In the genomic region with DNA sequence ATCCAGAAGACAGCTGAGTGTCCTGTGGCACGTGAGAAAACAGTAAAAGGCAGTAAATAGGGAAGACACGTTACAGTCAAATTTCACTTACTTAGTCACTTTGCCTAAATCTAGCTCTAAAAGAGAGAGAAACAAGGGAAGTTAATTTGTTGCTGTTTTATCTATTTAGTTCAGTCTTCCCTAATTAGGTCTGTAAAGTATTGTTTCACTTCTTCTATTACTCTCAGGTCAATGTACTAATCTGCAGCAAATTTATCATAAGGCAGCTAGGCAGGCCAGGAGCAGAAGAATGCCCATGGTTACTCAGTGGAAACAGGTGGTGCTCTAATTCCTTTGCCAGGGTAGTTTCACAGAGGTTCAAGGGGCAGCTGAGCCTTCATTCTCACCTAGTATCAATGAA, we compare ENCODE assay signal across 32 cellular contexts.
"Had no signal": no experiment of that assay in that cellular context is flagged by ENCODE, and none has a peak within 500 bp of the region (broad histone marks: within the 10 kb centered on the region; RNA-seq: fewer than 3 reads in every experiment).

No MANE protein-coding gene starts in this region.

- DNase-seq: activated CD4-positive, alpha-beta memory T cell treated with anti-CD3 and anti-CD28 coated beads, Interleukin-2, amount 10 ng/mL, durations not matched to agents 7 days and 5 days; activated CD4-positive, alpha-beta T cell treated with anti-CD3 and anti-CD28 coated beads, Interleukin-2, amount 10 ng/mL, durations not matched to agents 7 days and 5 days; activated CD4-positive, CD25-positive, alpha-beta regulatory T cell treated with anti-CD3 and anti-CD28 coated beads, Interleukin-2, amount 50 U/mL, for 72 hours; activated CD8-positive, alpha-beta memory T cell treated with anti-CD3 and anti-CD28 coated beads, Interleukin-2, amount 50 U/mL, for 48 hours; activated gamma-delta T cell treated with Interleukin-2 at 50 U/mL for 16 hours; activated naive CD4-positive, alpha-beta T cell treated with anti-CD3 and anti-CD28 coated beads, Interleukin-2, amount 50 U/mL, for 16 hours; activated T-cell treated with anti-CD3 and anti-CD28 coated beads, Interleukin-2, amount 50 U/mL, for 4 hours; amniotic stem cell; caudate nucleus; cortex of kidney; head of caudate nucleus; hippocampal formation; left cardiac atrium; left ventricle myocardium superior; mammary epithelial cell; midbrain; natural killer cell; occipital lobe; stimulated activated CD4-positive, alpha-beta T cell treated with anti-CD3 and anti-CD28 coated beads, Interleukin-1b, Interleukin-23, amount 100 ng/mL, for 48 hours; stimulated activated CD4-positive, alpha-beta T cell treated with anti-CD3 and anti-CD28 coated beads, Interleukin-4, amount 100 ng/mL, for 4 hours; stimulated activated CD8-positive, alpha-beta memory T cell treated with anti-CD3 and anti-CD28 coated beads, Interleukin-4, amount 100 ng/mL, for 48 hours; stomach; T-helper 9 cell; thyroid gland; upper lobe of left lung had no signal

- H3K36me3 ChIP-seq: gastroesophageal sphincter, neural progenitor cell, right atrium auricular region, stomach, thyroid gland, upper lobe of left lung had no signal

- H3K9me3 Mint-ChIP-seq: activated CD4-positive, alpha-beta memory T cell treated with anti-CD3 and anti-CD28 coated beads, Interleukin-2, amount 10 ng/mL, durations not matched to agents 7 days and 5 days had no signal

- H3K4me1 ChIP-seq: gastroesophageal sphincter, neural progenitor cell, parathyroid adenoma, right atrium auricular region, stomach, thyroid gland, upper lobe of left lung had no signal

- H3K27ac Mint-ChIP-seq: activated CD4-positive, alpha-beta memory T cell treated with anti-CD3 and anti-CD28 coated beads, Interleukin-2, amount 10 ng/mL, durations not matched to agents 7 days and 5 days; activated CD4-positive, alpha-beta T cell treated with anti-CD3 and anti-CD28 coated beads, Interleukin-2, amount 10 ng/mL, durations not matched to agents 7 days and 5 days; activated T-helper 17 cell treated with anti-CD3 and anti-CD28 coated beads, Interleukin-2, amount 50 U/mL, for 72 hours; natural killer cell; neural progenitor cell; stimulated activated memory B cell treated with anti-CD40 and anti-IgM and Interleukin-4, amounts not matched to agents 10 μg/mL and 1 μg/mL and 100 μg/mL, for 72 hours had no signal

- H3K4me3 Mint-ChIP-seq: activated CD4-positive, alpha-beta memory T cell treated with anti-CD3 and anti-CD28 coated beads, Interleukin-2, amount 10 ng/mL, durations not matched to agents 7 days and 5 days; activated CD4-positive, alpha-beta T cell treated with anti-CD3 and anti-CD28 coated beads, Interleukin-2, amount 10 ng/mL, durations not matched to agents 7 days and 5 days; activated T-cell treated with anti-CD3 and anti-CD28 coated beads, Interleukin-2, amount 50 U/mL, for 4 hours; activated T-helper 17 cell treated with anti-CD3 and anti-CD28 coated beads, Interleukin-2, amount 50 U/mL, for 72 hours; natural killer cell; neural progenitor cell; stimulated activated memory B cell treated with anti-CD40 and anti-IgM and Interleukin-4, amounts not matched to agents 10 μg/mL and 1 μg/mL and 100 μg/mL, for 72 hours had no signal

- H3K4me1 Mint-ChIP-seq: activated CD4-positive, alpha-beta memory T cell treated with anti-CD3 and anti-CD28 coated beads, Interleukin-2, amount 10 ng/mL, durations not matched to agents 7 days and 5 days; activated CD4-positive, alpha-beta T cell treated with anti-CD3 and anti-CD28 coated beads, Interleukin-2, amount 10 ng/mL, durations not matched to agents 7 days and 5 days; activated T-helper 17 cell treated with anti-CD3 and anti-CD28 coated beads, Interleukin-2, amount 50 U/mL, for 72 hours; natural killer cell; neural progenitor cell had no signal

- H3K27me3 ChIP-seq: gastroesophageal sphincter, neural progenitor cell, right atrium auricular region, stomach, thyroid gland, upper lobe of left lung had no signal

- H3K27me3 Mint-ChIP-seq: activated CD4-positive, alpha-beta T cell treated with anti-CD3 and anti-CD28 coated beads, Interleukin-2, amount 10 ng/mL, durations not matched to agents 7 days and 5 days had no signal

- H3K4me3 ChIP-seq: gastroesophageal sphincter, neural progenitor cell, right atrium auricular region, smooth muscle cell, stomach, thyroid gland, upper lobe of left lung had no signal

- H3K9me3 ChIP-seq: thyroid gland had no signal

- H3K27ac ChIP-seq: gastroesophageal sphincter, neural progenitor cell, parathyroid adenoma, right atrium auricular region, stomach, thyroid gland, upper lobe of left lung had no signal

- ATAC-seq: activated T-cell treated with anti-CD3 and anti-CD28 coated beads, Interleukin-2, amount 50 U/mL, for 4 hours; activated T-helper 17 cell treated with anti-CD3 and anti-CD28 coated beads, Interleukin-2, amount 50 U/mL, for 72 hours; gastroesophageal sphincter; left cardiac atrium; left ventricle myocardium superior; natural killer cell; stimulated activated memory B cell treated with anti-CD40 and anti-IgM and Interleukin-4, amounts not matched to agents 10 μg/mL and 1 μg/mL and 100 μg/mL, for 72 hours had no signal

- H3K36me3 Mint-ChIP-seq: neural progenitor cell had no signal
